18 cellular contexts compared by ENCODE assay signal in the genomic region with DNA sequence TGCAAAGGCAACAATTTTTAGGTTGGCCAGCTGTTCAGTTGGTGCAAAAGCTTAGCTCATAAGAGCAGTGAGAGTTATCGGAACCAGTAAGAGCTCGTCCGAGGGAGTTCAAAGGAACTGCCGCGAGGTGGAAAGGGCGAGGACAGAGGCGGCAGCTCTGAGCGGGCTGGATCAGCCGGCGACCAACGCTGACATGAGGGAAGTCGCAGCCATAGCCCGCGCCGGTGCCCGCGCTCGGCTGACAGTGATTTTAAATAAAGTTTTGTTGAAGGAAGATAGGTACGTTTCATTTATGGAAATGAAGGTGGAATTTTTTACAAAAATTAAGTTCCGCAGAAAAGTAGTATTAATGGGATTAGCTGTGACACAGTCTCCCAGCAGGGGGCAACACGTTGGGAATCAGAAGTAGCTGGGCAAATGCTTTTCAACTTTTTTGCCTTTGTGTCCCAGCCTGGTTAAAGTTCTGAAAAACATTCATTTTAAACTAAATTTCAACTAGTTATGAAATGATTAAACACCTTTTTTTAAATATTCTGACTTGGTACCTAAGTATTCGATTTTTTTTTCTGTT. TPM values are rescaled to one million over a fixed set of nuclear protein-coding genes. Genes with fewer than 3 reads are reported as not detected.
A peak's percentile ranks its signal among the peaks of the same experiment; 100 is the strongest.
DNase-seq lines count a peak whose midpoint lies in the region; ATAC-seq and TF ChIP-seq lines count a peak whose summit lies in the region.
"Had no signal": no experiment of that assay in that cellular context is flagged by ENCODE, and none has a peak within 500 bp of the region (broad histone marks: within the 10 kb centered on the region; RNA-seq: fewer than 3 reads in every experiment).

No MANE protein-coding gene starts in this region.

- no peak overlapping the region for H3K14ac ChIP-seq in trophoblast cell (ENCODE audit: low read length)

- no peak overlapping the region for H3K4ac ChIP-seq in trophoblast cell (ENCODE audit: low read depth, low read length)

- H3K23ac ChIP-seq in trophoblast cell (ENCODE audit: low read length), result no peak overlapping the region

- 100% methylated on average over 1 of the region's 22 CpGs for WGBS in trophoblast cell (ENCODE audit: extremely low coverage, insufficient coverage, insufficient read length)
- 85 to 86% methylated on average over 22 of the region's 22 CpGs for WGBS in body of pancreas, 2 donors

- DNase-seq in DMS 273 (lab: John Stamatoyannopoulos, UW; ENCODE audit: unreplicated experiment), result peak; percentile 6
- no peak for DNase-seq in DMS 273 treated with DMSO at 0.1 percent for 48 hours (lab: John Stamatoyannopoulos, UW)
- DNase-seq in Karpas-422, result peak; percentile 27
- DNase-seq in cardiac fibroblast (ENCODE audit: low read depth in 2 of 2), result no peak
- DNase-seq in trophoblast cell, result peak; percentile 7 to 37
- no peak for DNase-seq in stimulated activated CD4-positive, alpha-beta T cell treated with anti-CD3 and anti-CD28 coated beads, Interleukin-15, amount 100 ng/mL, for 24 hours
- no peak for DNase-seq in body of pancreas
- DNase-seq: activated CD4-positive, CD25-positive, alpha-beta regulatory T cell treated with anti-CD3 and anti-CD28 coated beads, Interleukin-2, amount 50 U/mL, for 72 hours; DMS79 treated with DMSO at 0.1 percent for 48 hours; dorsolateral prefrontal cortex; heart left ventricle; KG1; naive thymus-derived CD8-positive, alpha-beta T cell; OCI-M1; small intestine; stimulated activated CD8-positive, alpha-beta memory T cell treated with anti-CD3 and anti-CD28 coated beads, Interleukin-4, amount 100 ng/mL, for 48 hours had no signal

- intact Hi-C loops in body of pancreas (cut with DNase I), result no loop called here

- no peak overlapping the region for H4K8ac ChIP-seq in trophoblast cell (ENCODE audit: low read depth, low read length)

- H3K36me3 ChIP-seq in Karpas-422 (ENCODE audit: insufficient read depth, low read length) (no peaks in the 10 kb centered on the region), trophoblast cell (ENCODE audit: control insufficient read depth in 1 of 2, insufficient read depth in 2 of 2, low read length in 2 of 2) (no peaks in the 10 kb centered on the region), body of pancreas (replicated peaks in 1 of 2; ENCODE audit: insufficient read depth in 1 of 2, low read depth in 2 of 2) (no peaks in the 10 kb centered on the region)
- H3K36me3 ChIP-seq: heart left ventricle had no signal

- no peaks in the 10 kb centered on the region for H3K4me1 ChIP-seq in Karpas-422 (ENCODE audit: low read length)
- H3K4me1 ChIP-seq in trophoblast cell (ENCODE audit: control insufficient read depth in 1 of 2, insufficient read depth in 2 of 2, low read length in 2 of 2), result no peaks in the 10 kb centered on the region
- H3K4me1 ChIP-seq in body of pancreas, result no peaks in the 10 kb centered on the region
- H3K4me1 ChIP-seq: heart left ventricle had no signal

- no peaks in the 10 kb centered on the region for H4K20me1 ChIP-seq in Karpas-422 (ENCODE audit: insufficient read depth, low read depth, low read length)

- no peak overlapping the region for H3K4me3 ChIP-seq in Karpas-422 (ENCODE audit: low read length)
- no peak overlapping the region for H3K4me3 ChIP-seq in cardiac fibroblast (replicated peaks in 1 of 2; ENCODE audit: low read depth in 2 of 2, low read length in 2 of 2)
- no peak overlapping the region for H3K4me3 ChIP-seq in trophoblast cell (ENCODE audit: low read depth, low read length)
- H3K4me3 ChIP-seq in body of pancreas, result no peak overlapping the region
- H3K4me3 ChIP-seq: dorsolateral prefrontal cortex, heart left ventricle had no signal

- H3K27me3 ChIP-seq in Karpas-422 (ENCODE audit: low read length) (no peaks in the 10 kb centered on the region), trophoblast cell (ENCODE audit: insufficient read depth, low read length) (no peaks in the 10 kb centered on the region), body of pancreas (no peaks in the 10 kb centered on the region)
- H3K27me3 ChIP-seq: dorsolateral prefrontal cortex, heart left ventricle had no signal

- no peak overlapping the region for H3K9ac ChIP-seq in Karpas-422 (ENCODE audit: low read length)
- no peak overlapping the region for H3K9ac ChIP-seq in trophoblast cell (ENCODE audit: low read length)

- no peaks in the 10 kb centered on the region for H3K9me3 ChIP-seq in Karpas-422 (ENCODE audit: low read length)
- peaks cover 2% of the 10 kb centered on the region for H3K9me3 ChIP-seq in trophoblast cell (ENCODE audit: insufficient read depth, low read depth, low read length)
- no peaks in the 10 kb centered on the region for H3K9me3 ChIP-seq in body of pancreas

- H3K27ac ChIP-seq in Karpas-422 (ENCODE audit: low read length) (no peak overlapping the region), trophoblast cell (ENCODE audit: low read depth, low read length) (no peak overlapping the region), body of pancreas (no peak overlapping the region)
- H3K27ac ChIP-seq: dorsolateral prefrontal cortex, heart left ventricle had no signal

- H3K4me2 ChIP-seq in Karpas-422 (ENCODE audit: low read depth, low read length, poor library complexity, severe bottlenecking), result no peak overlapping the region
- no peak overlapping the region for H3K4me2 ChIP-seq in trophoblast cell (ENCODE audit: low read length)

- H3K9me2 ChIP-seq in Karpas-422 (replicated peaks; ENCODE audit: insufficient read depth, low read length), result no peaks in the 10 kb centered on the region; the same call in 1 of the 2 replicates

- H2BK12ac ChIP-seq in trophoblast cell (ENCODE audit: low read length), result no peak overlapping the region

- H3K79me2 ChIP-seq in Karpas-422 (ENCODE audit: low read length) (no peaks in the 10 kb centered on the region), trophoblast cell (ENCODE audit: control insufficient read depth, insufficient read depth, low read length, poor library complexity) (no peaks in the 10 kb centered on the region)

- no peak overlapping the region for H2BK120ac ChIP-seq in trophoblast cell (ENCODE audit: insufficient read depth, low read length, poor library complexity)

- no peak for TF ChIP-seq POLR2A in body of pancreas (IDR thresholded peaks at IDR 0.05)

- ATAC-seq in HG03354 (IDR thresholded peaks at IDR 0.05; ENCODE audit: poor library complexity, severe bottlenecking, unreplicated experiment), result no peak
- ATAC-seq in body of pancreas, result no peak
- ATAC-seq: esophagus mucosa; heart left ventricle; naive thymus-derived CD8-positive, alpha-beta T cell had no signal

- H2BK5ac ChIP-seq in trophoblast cell (ENCODE audit: low read depth, low read length, poor library complexity), result no peak overlapping the region

- H4K91ac ChIP-seq in trophoblast cell (ENCODE audit: low read depth, low read length), result no peak overlapping the region

- no peak overlapping the region for H3K18ac ChIP-seq in trophoblast cell (ENCODE audit: low read length)

- no peaks in the 10 kb centered on the region for H3K79me1 ChIP-seq in trophoblast cell (ENCODE audit: low read length)

- no peak overlapping the region for H4K12ac ChIP-seq in trophoblast cell (ENCODE audit: low read depth, low read length)

- TF ChIP-seq CTCF in cardiac fibroblast (IDR thresholded peaks at IDR 0.05; ENCODE audit: low read depth, low read length) (peak; percentile 25), body of pancreas (IDR thresholded peaks at IDR 0.05) (no peak)

- no peak overlapping the region for H2AFZ ChIP-seq in Karpas-422 (ENCODE audit: low read length)
- H2AFZ ChIP-seq in trophoblast cell (ENCODE audit: insufficient read depth, low read length, poor library complexity), result no peak overlapping the region

- no peak overlapping the region for H2AK5ac ChIP-seq in trophoblast cell (ENCODE audit: low read length)

RNA-seq across cellular contexts. Expression of a gene that starts 43.2 kb away (rescaled TPM):
- total RNA-seq in Karpas-422 (2014; rRNA removed; shearing (Covaris generic); ENCODE audit: low replicate concordance), result 21.4 and 48.4 TPM in 2 replicates
- polyA plus RNA-seq in trophoblast cell (2013), result 1.8 and 2.2 TPM in 2 replicates
- 10 to 100 TPM; 11.2 to 14.3 TPM for total RNA-seq in body of pancreas

Comparison
In these comparisons a context has a peak if more than half of its experiments do, and no peak if none do; other contexts are left out.
1. DNase-seq: peak in DMS 273 (single experiment), Karpas-422 (single experiment) and trophoblast cell (2 of 2); none in DMS 273 treated with DMSO at 0.1 percent for 48 hours (single experiment), cardiac fibroblast (0 of 2), stimulated activated CD4-positive, alpha-beta T cell treated with anti-CD3 and anti-CD28 coated beads, Interleukin-15, amount 100 ng/mL, for 24 hours (single experiment) and body of pancreas (0 of 4).